Comparison of ENCODE assay signal across 8 cellular contexts in genomic region chr3:177195941-177196472, GRCh38. TPM values are rescaled to one million over a fixed set of nuclear protein-coding genes. Genes with fewer than 3 reads are reported as not detected.
DNase-seq lines count a peak whose midpoint lies in the region; ATAC-seq and TF ChIP-seq lines count a peak whose summit lies in the region.

No MANE protein-coding gene starts in this region.

- peak; percentile 16 for DNase-seq in stimulated activated CD4-positive, alpha-beta T cell treated with anti-CD3 and anti-CD28 coated beads, Interleukin-15, amount 100 ng/mL, for 24 hours
- DNase-seq in stimulated activated CD4-positive, alpha-beta T cell treated with anti-CD3 and anti-CD28 coated beads, Interleukin-2, amount 100 ng/mL, for 24 hours: no peak
- no peak for DNase-seq in Panc1 (ENCODE audit: low read depth, low spot score)
- peak in 1 of 3 donors; percentile 64 for DNase-seq in mucosa of descending colon
- DNase-seq in stimulated activated CD8-positive, alpha-beta memory T cell treated with anti-CD3 and anti-CD28 coated beads, Interleukin-4, amount 100 ng/mL, for 48 hours: no peak

- H3K9me3 ChIP-seq in Panc1 (ENCODE audit: control insufficient read depth, insufficient read depth, low read depth, low read length): no peaks in the 10 kb centered on the region
- H3K9me3 ChIP-seq in mucosa of descending colon: no peaks in the 10 kb centered on the region

- CTCF ChIA-PET in Panc1 (lab: Charles Lee): no interaction called here

- no peak for TF ChIP-seq CTCF in Panc1 (IDR thresholded peaks at IDR 0.05)
- no peak for TF ChIP-seq CTCF in mucosa of descending colon (IDR thresholded peaks at IDR 0.05)

- intact Hi-C loops in Panc1 (cut with micrococcal nuclease; ENCODE audit: unreplicated experiment): loop anchor here (10.0 kb wide), 2 partner anchors 399 to 1189 kb away; no protein-coding TSS in a partner anchor
- intact Hi-C loops in mucosa of descending colon (cut with DNase I, micrococcal nuclease): loop anchor here (2.0 to 10.0 kb wide), 5 partner anchors 131 to 1189 kb away; no protein-coding TSS in a partner anchor

- H3K27ac ChIP-seq in Panc1 (ENCODE audit: low read length): peak overlapping the region; percentile 100
- peak overlapping the region; percentile 92 for H3K27ac ChIP-seq in cingulate gyrus (ENCODE audit: low read depth, low read length)

- no TSS peak for BruUV-seq in Panc1 (replicated peaks; lab: Mats Ljungman, UMichigan)

- H3K4me1 ChIP-seq in Panc1 (ENCODE audit: control insufficient read depth, insufficient read depth, low read length) (peaks cover 43% of the 10 kb centered on the region), mucosa of descending colon (ENCODE audit: low read depth) (peaks cover 29% of the 10 kb centered on the region)

- no peaks in the 10 kb centered on the region for H3K27me3 ChIP-seq in Panc1 (ENCODE audit: control insufficient read depth, insufficient read depth, low read length)

- H3K36me3 ChIP-seq in Panc1 (ENCODE audit: control insufficient read depth, insufficient read depth, low read length) (no peaks in the 10 kb centered on the region; the same call in 1 of the 2 replicates), mucosa of descending colon (ENCODE audit: low read depth) (no peaks in the 10 kb centered on the region)

- peak overlapping the region; percentile 75 to 84 for H3K4me3 ChIP-seq in Panc1 (ENCODE audit: low read depth in 2 of 2, low read length in 2 of 2)
- H3K4me3 ChIP-seq in mucosa of descending colon: peak overlapping the region; percentile 63

- POLR2A ChIA-PET in Panc1 (lab: Charles Lee): interaction anchor here (0.6 kb wide), 2 partner anchors 65 to 144 kb away, joined by 3 read pairs; no protein-coding TSS in a partner anchor

- in situ Hi-C loops in Panc1 (cut with HindIII; ENCODE audit: low pct_unique_long_range_greater_than_20kb, low sequenced_read_pairs): no loop called here

- ATAC-seq in Panc1 (no peak), mucosa of descending colon (peak; percentile 3), HG02870 (IDR thresholded peaks at IDR 0.05; ENCODE audit: unreplicated experiment) (no peak), HG02981 (IDR thresholded peaks at IDR 0.05; ENCODE audit: unreplicated experiment) (no peak)

RNA-seq across cellular contexts. Expression of gene TBL1XR1, which starts 1.3 kb away (rescaled TPM):
- total RNA-seq in Panc1 (2021; ENCODE audit: unreplicated experiment) (192 TPM), mucosa of descending colon (100 to 1,000 TPM; 175 to 200 (median 178) TPM)
- 57.6 TPM for polyA plus RNA-seq in Panc1 (2012; ENCODE audit: insufficient read length)
